1 cellular context compared by ENCODE assay signal in genomic region chr2:113806217-113806913, GRCh38.
TF ChIP-seq lines count a peak whose summit lies in the region.

No MANE protein-coding gene starts in this region.

TF ChIP-seq in HepG2, 621 proteins besides CTCF, POLR2A, EP300 and RAD21 (continued from another document and continues in another):
- 0 out of 2 replicates have a peak, but pooled peaks have one; percentile 23 for TF ChIP-seq HDAC2 (CRISPR knock-in tag; IDR thresholded peaks at IDR 0.05)
- peak; percentile 51 for TF ChIP-seq RARA (CRISPR knock-in tag; IDR thresholded peaks at IDR 0.05)
- TF ChIP-seq ZNF75D (CRISPR knock-in tag; IDR thresholded peaks at IDR 0.05; ENCODE audit: borderline replicate concordance) = no peak
- no peak for TF ChIP-seq EHMT2 (IDR thresholded peaks at IDR 0.05; ENCODE audit: borderline replicate concordance, low read depth, low read length)
- TF ChIP-seq FOXK1 (CRISPR knock-in tag; IDR thresholded peaks at IDR 0.05; ENCODE audit: borderline replicate concordance, low read depth) = no peak
- no peak for TF ChIP-seq ATF1 (CRISPR knock-in tag; IDR thresholded peaks at IDR 0.05)
- no peak for TF ChIP-seq ZNF251 (CRISPR knock-in tag; IDR thresholded peaks at IDR 0.05)
- 0 out of 2 replicates have a peak, but pooled peaks have one; percentile 15 for TF ChIP-seq MAX (IDR thresholded peaks at IDR 0.05)
- TF ChIP-seq AKNA (CRISPR knock-in tag; IDR thresholded peaks at IDR 0.05; ENCODE audit: borderline replicate concordance) = no peak
- TF ChIP-seq STAG1 (CRISPR knock-in tag; IDR thresholded peaks at IDR 0.05) = no peak
- no peak for TF ChIP-seq HNF1B (CRISPR knock-in tag; IDR thresholded peaks at IDR 0.05)
- no peak for TF ChIP-seq ZNF256 (CRISPR knock-in tag; conservative IDR thresholded peaks at IDR 0.05)
- TF ChIP-seq ETV6 (CRISPR knock-in tag; conservative IDR thresholded peaks at IDR 0.05) = no peak
- no peak for TF ChIP-seq TRAFD1 (CRISPR knock-in tag; IDR thresholded peaks at IDR 0.05; ENCODE audit: borderline replicate concordance)
- no peak for TF ChIP-seq FOXP1 (IDR thresholded peaks at IDR 0.05)
- TF ChIP-seq FOXP1 (CRISPR knock-in tag; IDR thresholded peaks at IDR 0.05) = 0 out of 2 replicates have a peak, but pooled peaks have one; percentile 4
- TF ChIP-seq ZNF331 (CRISPR knock-in tag; IDR thresholded peaks at IDR 0.05) = peak; percentile 42; the same call in 1 of the 2 replicates
- TF ChIP-seq TFE3 (CRISPR knock-in tag; IDR thresholded peaks at IDR 0.05) = peak; percentile 77
- TF ChIP-seq RFX5 (IDR thresholded peaks at IDR 0.05; ENCODE audit: low read depth, low read length) = no peak
- TF ChIP-seq ZMAT5 (CRISPR knock-in tag; IDR thresholded peaks at IDR 0.05; ENCODE audit: borderline replicate concordance, low read depth) = no peak
- TF ChIP-seq ATRX (CRISPR knock-in tag; IDR thresholded peaks at IDR 0.05; ENCODE audit: borderline replicate concordance) = no peak
- TF ChIP-seq TERF1 (CRISPR knock-in tag; IDR thresholded peaks at IDR 0.05) = no peak
- TF ChIP-seq ESRRA (CRISPR knock-in tag; IDR thresholded peaks at IDR 0.05; ENCODE audit: low read depth) = no peak
- TF ChIP-seq DDIT3 (CRISPR knock-in tag; IDR thresholded peaks at IDR 0.05) = no peak
- TF ChIP-seq ZNF883 (CRISPR knock-in tag; IDR thresholded peaks at IDR 0.05; ENCODE audit: not compliant biosample characterization) = no peak
- 0 out of 2 replicates have a peak, but pooled peaks have one; percentile 29 for TF ChIP-seq TGIF2 (CRISPR knock-in tag; IDR thresholded peaks at IDR 0.05)
- no peak for TF ChIP-seq TBX2 (CRISPR knock-in tag; IDR thresholded peaks at IDR 0.05; ENCODE audit: borderline replicate concordance)
- TF ChIP-seq DMTF1 (CRISPR knock-in tag; IDR thresholded peaks at IDR 0.05) = no peak
- TF ChIP-seq ZHX2 (IDR thresholded peaks at IDR 0.05; ENCODE audit: low read depth) = no peak
- TF ChIP-seq ZHX2 (CRISPR knock-in tag; IDR thresholded peaks at IDR 0.05; ENCODE audit: borderline replicate concordance) = no peak
- no peak for TF ChIP-seq TSC22D2 (CRISPR knock-in tag; IDR thresholded peaks at IDR 0.05; ENCODE audit: borderline replicate concordance)
- no peak for TF ChIP-seq HOMEZ (CRISPR knock-in tag; IDR thresholded peaks at IDR 0.05; ENCODE audit: low read depth)
- TF ChIP-seq HOXD1 (CRISPR knock-in tag; IDR thresholded peaks at IDR 0.05) = no peak
